9 cellular contexts compared by ENCODE assay signal in the genomic region with DNA sequence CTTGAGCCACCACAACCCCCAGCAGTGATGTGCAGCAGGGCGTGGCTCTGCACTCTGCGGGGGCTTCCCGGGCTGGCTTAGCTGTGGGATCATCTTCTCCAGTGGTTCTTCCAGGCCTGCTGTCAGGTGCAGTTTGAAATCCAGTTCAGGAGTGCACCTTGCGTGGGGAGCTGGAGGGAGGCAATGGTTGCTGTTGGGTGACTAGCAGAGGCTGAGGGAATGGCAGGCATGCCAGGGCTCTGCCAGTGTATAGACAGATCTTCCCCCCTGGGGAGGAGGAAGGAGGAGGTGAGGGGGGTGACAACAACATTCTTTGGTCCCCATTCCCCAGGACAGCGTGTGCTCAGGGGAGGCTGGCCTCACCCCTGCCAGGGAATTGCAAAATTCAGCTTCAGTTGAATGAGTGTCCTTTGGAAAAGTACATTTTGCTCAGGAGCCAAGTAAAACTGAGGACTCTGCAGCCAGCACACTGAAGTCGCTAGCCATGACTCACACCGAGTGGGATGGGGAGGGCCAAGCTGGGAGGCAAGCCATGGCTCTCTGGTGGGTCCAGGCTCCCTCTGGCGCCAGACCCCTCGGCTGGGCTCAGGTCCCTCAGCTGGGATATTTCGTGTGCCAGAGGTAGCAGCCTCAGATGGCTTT. TPM values are rescaled to one million over a fixed set of nuclear protein-coding genes. Genes with fewer than 3 reads are reported as not detected.
DNase-seq lines count a peak whose midpoint lies in the region; ATAC-seq and TF ChIP-seq lines count a peak whose summit lies in the region.
"Had no signal": no experiment of that assay in that cellular context is flagged by ENCODE, and none has a peak within 500 bp of the region (broad histone marks: within the 10 kb centered on the region; RNA-seq: fewer than 3 reads in every experiment).

No MANE protein-coding gene starts in this region.

- TF ChIP-seq CTCF in AG04450 (IDR thresholded peaks at IDR 0.05; ENCODE audit: low read depth, low read length): peak; percentile 44
- TF ChIP-seq CTCF in esophagus muscularis mucosa (IDR thresholded peaks at IDR 0.05): peak; percentile 45 to 57 (median 45)
- TF ChIP-seq CTCF in neural crest cell (conservative IDR thresholded peaks at IDR 0.05): no peak

- intact Hi-C loops in esophagus muscularis mucosa (cut with DNase I): loop anchor here (2.0 to 10.0 kb wide), 3 partner anchors 34 to 154 kb away; no protein-coding TSS in a partner anchor

- H3K27ac ChIP-seq in AG04450 (ENCODE audit: low read depth, low read length) (peak overlapping the region; percentile 91), esophagus muscularis mucosa (replicated peaks in 1 of 4) (peak overlapping the region; percentile 95 to 97 (median 96))
- H3K27ac ChIP-seq: SK-N-MC had no signal

- no peaks in the 10 kb centered on the region for H3K36me3 Mint-ChIP-seq in neural crest cell (ENCODE audit: low read depth)

- H3K9me3 ChIP-seq in AG04450 (ENCODE audit: control insufficient read depth, insufficient read depth, low read length) (no peaks in the 10 kb centered on the region), esophagus muscularis mucosa (no peaks in the 10 kb centered on the region)

- TF ChIP-seq EP300 in esophagus muscularis mucosa (IDR thresholded peaks at IDR 0.05): peak; percentile 99

- H3K27me3 ChIP-seq in AG04450 (ENCODE audit: control insufficient read depth, insufficient read depth, low read length) (no peaks in the 10 kb centered on the region), esophagus muscularis mucosa (no peaks in the 10 kb centered on the region)

- peaks cover 88 to 99% (median 97%) of the 10 kb centered on the region in 4 donors for H3K4me1 ChIP-seq in esophagus muscularis mucosa

- no peaks in the 10 kb centered on the region for H3K27me3 Mint-ChIP-seq in neural crest cell (ENCODE audit: low read depth)

- WGBS in esophagus muscularis mucosa: 43% methylated on average over 8 of the region's 10 CpGs

- H3K36me3 ChIP-seq in esophagus muscularis mucosa: no peaks in the 10 kb centered on the region

- no peaks in the 10 kb centered on the region for H3K9me3 Mint-ChIP-seq in neural crest cell

- no peak overlapping the region for H3K27ac Mint-ChIP-seq in neural crest cell (ENCODE audit: unreplicated experiment)

- no peak for ATAC-seq in HG03520 (IDR thresholded peaks at IDR 0.05; ENCODE audit: unreplicated experiment)
- no peak for ATAC-seq in GM19463 (IDR thresholded peaks at IDR 0.05; ENCODE audit: unreplicated experiment)

- no peak for TF ChIP-seq POLR2A in esophagus muscularis mucosa (IDR thresholded peaks at IDR 0.05; ENCODE audit: low read depth)

- DNase-seq in AG04450 (ENCODE audit: low read depth, low spot score): no peak
- DNase-seq in esophagus muscularis mucosa (ENCODE audit: extremely low spot score): peak; percentile 96
- no peak for DNase-seq in neural crest cell (ENCODE audit: low read depth, low spot score)
- DNase-seq in retina: no peak
- DNase-seq in MV-4-11 (lab: John Stamatoyannopoulos, UW): no peak

- CTCF ChIA-PET in AG04450 (lab: Charles Lee): interaction anchor here (1.2 to 2.2 kb wide), 2 partner anchors 13 to 92 kb away, joined by 3 to 4 read pairs; no protein-coding TSS in a partner anchor

- POLR2A ChIA-PET in AG04450 (lab: Yijun Ruan, JAX): interaction anchor here (0.6 to 3.5 kb wide), 5 partner anchors 8 to 97 kb away, joined by 3 to 29 read pairs (median 5); a partner anchor contains a TSS

- H3K4me3 ChIP-seq in AG04450 (ENCODE audit: low read depth, low read length) (peak overlapping the region; percentile 29), esophagus muscularis mucosa (peak overlapping the region in 1 of 4 donors; percentile 29)
- H3K4me3 ChIP-seq: SK-N-MC had no signal

- H3K4me3 Mint-ChIP-seq in neural crest cell: peak overlapping the region; percentile 20

- peaks cover 37% of the 10 kb centered on the region for H3K4me1 Mint-ChIP-seq in neural crest cell

TF ChIP-seq in PFSK-1, 5 proteins besides CTCF, POLR2A, EP300 and RAD21:
- TF ChIP-seq TAF1 (IDR thresholded peaks at IDR 0.05; ENCODE audit: borderline replicate concordance, insufficient read depth, low read length) (no peak), SIN3A (IDR thresholded peaks at IDR 0.05; ENCODE audit: borderline replicate concordance, insufficient read depth, low read length) (no peak), FOXP2 (optimal IDR thresholded peaks at IDR 0.05; ENCODE audit: borderline replicate concordance, extremely low read depth, extremely low read length, insufficient read depth) (no peak), POLR2AphosphoS5 (IDR thresholded peaks at IDR 0.05; ENCODE audit: low read depth, low read length) (peak; percentile 29)
- TF ChIP-seq, protein P1, sequence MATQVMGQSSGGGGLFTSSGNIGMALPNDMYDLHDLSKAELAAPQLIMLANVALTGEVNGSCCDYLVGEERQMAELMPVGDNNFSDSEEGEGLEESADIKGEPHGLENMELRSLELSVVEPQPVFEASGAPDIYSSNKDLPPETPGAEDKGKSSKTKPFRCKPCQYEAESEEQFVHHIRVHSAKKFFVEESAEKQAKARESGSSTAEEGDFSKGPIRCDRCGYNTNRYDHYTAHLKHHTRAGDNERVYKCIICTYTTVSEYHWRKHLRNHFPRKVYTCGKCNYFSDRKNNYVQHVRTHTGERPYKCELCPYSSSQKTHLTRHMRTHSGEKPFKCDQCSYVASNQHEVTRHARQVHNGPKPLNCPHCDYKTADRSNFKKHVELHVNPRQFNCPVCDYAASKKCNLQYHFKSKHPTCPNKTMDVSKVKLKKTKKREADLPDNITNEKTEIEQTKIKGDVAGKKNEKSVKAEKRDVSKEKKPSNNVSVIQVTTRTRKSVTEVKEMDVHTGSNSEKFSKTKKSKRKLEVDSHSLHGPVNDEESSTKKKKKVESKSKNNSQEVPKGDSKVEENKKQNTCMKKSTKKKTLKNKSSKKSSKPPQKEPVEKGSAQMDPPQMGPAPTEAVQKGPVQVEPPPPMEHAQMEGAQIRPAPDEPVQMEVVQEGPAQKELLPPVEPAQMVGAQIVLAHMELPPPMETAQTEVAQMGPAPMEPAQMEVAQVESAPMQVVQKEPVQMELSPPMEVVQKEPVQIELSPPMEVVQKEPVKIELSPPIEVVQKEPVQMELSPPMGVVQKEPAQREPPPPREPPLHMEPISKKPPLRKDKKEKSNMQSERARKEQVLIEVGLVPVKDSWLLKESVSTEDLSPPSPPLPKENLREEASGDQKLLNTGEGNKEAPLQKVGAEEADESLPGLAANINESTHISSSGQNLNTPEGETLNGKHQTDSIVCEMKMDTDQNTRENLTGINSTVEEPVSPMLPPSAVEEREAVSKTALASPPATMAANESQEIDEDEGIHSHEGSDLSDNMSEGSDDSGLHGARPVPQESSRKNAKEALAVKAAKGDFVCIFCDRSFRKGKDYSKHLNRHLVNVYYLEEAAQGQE (IDR thresholded peaks at IDR 0.05; ENCODE audit: insufficient read depth in 1 of 2, low read depth in 2 of 2, low read length in 2 of 2): no peak
TF ChIP-seq in PFSK-1: peak in this region for 1.

RNA-seq across cellular contexts. Expression of a gene that starts 35.0 kb away (rescaled TPM):
- polyA plus RNA-seq in AG04450 (2011; rRNA removed): 137 and 177 TPM in 2 replicates
- 230 and 322 TPM in 2 replicates for polyA minus RNA-seq in AG04450 (2011; rRNA and poly(A)+ RNA removed)
- 517 TPM for polyA plus RNA-seq in PFSK-1 (2012; ENCODE audit: insufficient read length, low read depth)
- total RNA-seq in esophagus muscularis mucosa (100 to 1,000 TPM; 105 to 161 (median 145) TPM), neural crest cell (106 and 108 TPM in 2 replicates)
